Comparison of ENCODE assay signal across 32 cellular contexts in genomic region chr17:30532871-30533270, GRCh38.
"Had no signal": no experiment of that assay in that cellular context is flagged by ENCODE, and none has a peak within 500 bp of the region (broad histone marks: within the 10 kb centered on the region; RNA-seq: fewer than 3 reads in every experiment).

No MANE protein-coding gene starts in this region.

- H3K27me3 ChIP-seq: body of pancreas, cardiac muscle cell, colonic mucosa had no signal

- H3K27me3 Mint-ChIP-seq: activated B cell treated with CpG ODN at 0.5 μM for 24 hours; activated CD8-positive, alpha-beta T cell treated with anti-CD3 and anti-CD28 coated beads for 36 hours; activated naive CD8-positive, alpha-beta T cell; activated T-helper 17 cell treated with anti-CD3 and anti-CD28 coated beads, Interleukin-2, amount 50 U/mL, for 72 hours; T-helper 17 cell had no signal

- H3K9me3 ChIP-seq: body of pancreas, colonic mucosa had no signal

- H3K4me3 ChIP-seq: body of pancreas, cardiac muscle cell, colonic mucosa had no signal

- H3K27ac ChIP-seq: body of pancreas, cardiac muscle cell, colonic mucosa, WERI-Rb-1 had no signal

- H3K9me3 Mint-ChIP-seq: activated B cell treated with CpG ODN at 0.5 μM for 24 hours; activated CD8-positive, alpha-beta T cell treated with anti-CD3 and anti-CD28 coated beads for 36 hours; activated T-cell treated with anti-CD3 and anti-CD28 coated beads, Interleukin-2, amount 50 U/mL, for 4 hours; activated T-helper 17 cell treated with anti-CD3 and anti-CD28 coated beads, Interleukin-2, amount 50 U/mL, for 72 hours; T-helper 2 cell treated with Interferon-gamma antibody and Interleukin-4, amounts not matched to agents 5 μg/mL and 100 μg/mL, for 36 hours had no signal

- H3K4me1 Mint-ChIP-seq: activated T-helper 17 cell treated with anti-CD3 and anti-CD28 coated beads, Interleukin-2, amount 50 U/mL, for 72 hours; T-helper 17 cell had no signal

- H3K4me1 ChIP-seq: body of pancreas, colonic mucosa had no signal

- ATAC-seq: activated CD4-positive, CD25-positive, alpha-beta regulatory T cell treated with anti-CD3 and anti-CD28 coated beads, Interleukin-2, amount 50 U/mL, for 24 hours; activated CD8-positive, alpha-beta T cell treated with anti-CD3 and anti-CD28 coated beads for 36 hours; activated T-cell treated with anti-CD3 and anti-CD28 coated beads, Interleukin-2, amount 50 U/mL, for 4 hours; activated T-helper 17 cell treated with anti-CD3 and anti-CD28 coated beads, Interleukin-2, amount 50 U/mL, for 72 hours; body of pancreas; esophagus mucosa; T-helper 17 cell had no signal

- DNase-seq: activated B cell treated with CpG ODN at 0.5 μM for 24 hours; activated CD4-positive, alpha-beta T cell treated with anti-CD3 and anti-CD28 coated beads for 48 hours; activated CD4-positive, alpha-beta T cell treated with anti-CD3 and anti-CD28 coated beads, Interleukin-2, amount 50 U/mL, for 1 hour; activated CD4-positive, alpha-beta T cell treated with anti-CD3 and anti-CD28 coated beads, Interleukin-2, amount 50 U/mL, for 48 hours; activated CD8-positive, alpha-beta memory T cell treated with anti-CD3 and anti-CD28 coated beads for 24 hours; activated CD8-positive, alpha-beta T cell treated with anti-CD3 and anti-CD28 coated beads for 36 hours; activated effector memory CD4-positive, alpha-beta T cell treated with Interleukin-2 at 50 U/mL for 16 hours; activated gamma-delta T cell treated with Interleukin-2 at 50 U/mL for 16 hours; activated naive CD4-positive, alpha-beta T cell treated with anti-CD3 and anti-CD28 coated beads, Interleukin-2, amount 50 U/mL, for 16 hours; activated naive CD4-positive, alpha-beta T cell treated with Interleukin-2 at 50 U/mL for 16 hours; activated T-cell treated with anti-CD3 and anti-CD28 coated beads, Interleukin-2, amount 50 U/mL, for 4 hours; amniotic stem cell; anterior cingulate cortex; body of pancreas; central memory CD4-positive, alpha-beta T cell; cerebellar nuclear complex; colonic mucosa; effector CD8-positive, alpha-beta T cell; foreskin fibroblast; head of caudate nucleus; T-helper 17 cell; T1000; WERI-Rb-1 had no signal

- H3K36me3 ChIP-seq: cardiac muscle cell, colonic mucosa, WERI-Rb-1 had no signal

- FAIRE-seq: endometrium, endothelial cell of umbilical vein, frontal cortex had no signal

- H3K27ac Mint-ChIP-seq: activated B cell treated with CpG ODN at 0.5 μM for 24 hours; activated CD8-positive, alpha-beta T cell treated with anti-CD3 and anti-CD28 coated beads for 36 hours; activated naive CD8-positive, alpha-beta T cell; activated T-helper 17 cell treated with anti-CD3 and anti-CD28 coated beads, Interleukin-2, amount 50 U/mL, for 72 hours; T-helper 17 cell; T-helper 2 cell treated with Interferon-gamma antibody and Interleukin-4, amounts not matched to agents 5 μg/mL and 100 μg/mL, for 36 hours had no signal

- H3K4me3 Mint-ChIP-seq: activated B cell treated with CpG ODN at 0.5 μM for 24 hours; activated CD8-positive, alpha-beta T cell treated with anti-CD3 and anti-CD28 coated beads for 36 hours; activated naive CD8-positive, alpha-beta T cell; activated T-cell treated with anti-CD3 and anti-CD28 coated beads, Interleukin-2, amount 50 U/mL, for 4 hours; activated T-helper 17 cell treated with anti-CD3 and anti-CD28 coated beads, Interleukin-2, amount 50 U/mL, for 72 hours; T-helper 17 cell; T-helper 2 cell treated with Interferon-gamma antibody and Interleukin-4, amounts not matched to agents 5 μg/mL and 100 μg/mL, for 36 hours had no signal
